ENCODE assay signal across 24 cellular contexts in genomic region chr4:150136481-150136880, GRCh38. TPM values are rescaled to one million over a fixed set of nuclear protein-coding genes. Genes with fewer than 3 reads are reported as not detected.
DNase-seq lines count a peak whose midpoint lies in the region; ATAC-seq and TF ChIP-seq lines count a peak whose summit lies in the region.
"Had no signal": no experiment of that assay in that cellular context is flagged by ENCODE, and none has a peak within 500 bp of the region (broad histone marks: within the 10 kb centered on the region; RNA-seq: fewer than 3 reads in every experiment).

No MANE protein-coding gene starts in this region.

- in situ Hi-C loops in astrocyte of the cerebellum (cut with HindIII; ENCODE audit: low sequenced_read_pairs): no loop called here

- ATAC-seq in stimulated activated naive CD8-positive, alpha-beta T cell treated with anti-CD3 and anti-CD28 coated beads, Interleukin-15, Interleukin-2, amounts not matched to agents 100 U/mL and 50 U/mL, for 24 hours: no peak
- ATAC-seq in HG03571 (IDR thresholded peaks at IDR 0.05; ENCODE audit: unreplicated experiment): no peak
- ATAC-seq: activated T-helper 17 cell treated with anti-CD3 and anti-CD28 coated beads, Interleukin-2, amount 50 U/mL, for 72 hours; GM12878; left lobe of liver; stimulated activated naive CD8-positive, alpha-beta T cell treated with anti-CD3 and anti-CD28 coated beads, Interleukin-15, amount 100 ng/mL, for 72 hours had no signal

- no peak for TF ChIP-seq CTCF in astrocyte of the cerebellum (IDR thresholded peaks at IDR 0.05; ENCODE audit: low read depth, low read length, missing control alignments)

- DNase-seq in EL (peak; percentile 69), LHCN-M2 (ENCODE audit: low read depth) (peak; percentile 83), astrocyte of the cerebellum (ENCODE audit: low read depth) (peak; percentile 61), kidney tubule cell (ENCODE audit: low spot score) (peak; percentile 56), globus pallidus (ENCODE audit: low spot score) (no peak)
- no peak for DNase-seq in stimulated activated naive CD8-positive, alpha-beta T cell treated with anti-CD3 and anti-CD28 coated beads, Interleukin-15, Interleukin-2, amounts not matched to agents 100 U/mL and 50 U/mL, for 24 hours
- no peak for DNase-seq in activated naive CD4-positive, alpha-beta T cell (lab: John Stamatoyannopoulos, UW)
- DNase-seq: activated CD4-positive, alpha-beta T cell treated with anti-CD3 and anti-CD28 coated beads, Interleukin-2, amount 10 ng/mL, durations not matched to agents 24 days and 14 days; CD4-positive, CD25-positive, alpha-beta regulatory T cell; GF-D8; Karpas-422; NCI-H1105 treated with DMSO at 0.1 percent for 48 hours; NCI-H2081; NCI-H510A treated with DMSO at 0.1 percent for 48 hours; small intestine; stimulated activated CD4-positive, alpha-beta T cell treated with anti-CD3 and anti-CD28 coated beads, Interleukin-4, amount 100 ng/mL, for 1 hour; stimulated activated naive CD8-positive, alpha-beta T cell treated with anti-CD3 and anti-CD28 coated beads, Interleukin-15, amount 100 ng/mL, for 72 hours; transverse colon had no signal

- H3K4me3 ChIP-seq in astrocyte of the cerebellum (ENCODE audit: low read depth, low read length): no peak overlapping the region
- H3K4me3 ChIP-seq: cardiac muscle cell, GM12878, prostate gland, transverse colon had no signal

RNA-seq across cellular contexts. Expression of gene DCLK2, which starts 58.2 kb away (rescaled TPM):
- 2.8 and 2.9 TPM in 2 replicates for total RNA-seq in LHCN-M2 (2014; rRNA removed)
- polyA plus RNA-seq in LHCN-M2 (2012): 12.3 TPM
- total RNA-seq: activated CD4-positive, alpha-beta T cell treated with anti-CD3 and anti-CD28 coated beads, Interleukin-2, amount 10 ng/mL, durations not matched to agents 24 days and 14 days; GM12878 had no signal
- polyA plus RNA-seq: CD4-positive, CD25-positive, alpha-beta regulatory T cell; GM12878 had no signal

Comparison
In these comparisons a context has a peak if more than half of its experiments do, and no peak if none do; other contexts are left out.
1. DNase-seq: peak in EL (single experiment), LHCN-M2 (single experiment), astrocyte of the cerebellum (single experiment) and kidney tubule cell (single experiment); none in stimulated activated naive CD8-positive, alpha-beta T cell treated with anti-CD3 and anti-CD28 coated beads, Interleukin-15, Interleukin-2, amounts not matched to agents 100 U/mL and 50 U/mL, for 24 hours (single experiment), globus pallidus (single experiment) and activated naive CD4-positive, alpha-beta T cell (0 of 4).